28 cellular contexts compared by ENCODE assay signal in genomic region chr17:66781135-66781534, GRCh38. TPM values are rescaled to one million over a fixed set of nuclear protein-coding genes. Genes with fewer than 3 reads are reported as not detected.
"Had no signal": no experiment of that assay in that cellular context is flagged by ENCODE, and none has a peak within 500 bp of the region (broad histone marks: within the 10 kb centered on the region; RNA-seq: fewer than 3 reads in every experiment).

No MANE protein-coding gene starts in this region.

- H3K27ac Mint-ChIP-seq: activated CD8-positive, alpha-beta T cell treated with anti-CD3 and anti-CD28 coated beads, Interleukin-2, amount 10 ng/mL, durations not matched to agents 7 days and 5 days; activated naive CD8-positive, alpha-beta T cell treated with anti-CD3 and anti-CD28 coated beads for 36 hours; activated T-helper 1 cell treated with anti-CD3 and anti-CD28 coated beads, Interleukin-12 subunit alpha, Interleukin-12 subunit beta, Interleukin-2, Interleukin-4 antibody, amounts not matched to agents 30 ng/mL and 10 ng/mL and 1 ng/mL, durations not matched to agents 14 hours and 24 hours and 36 hours; effector memory CD8-positive, alpha-beta T cell; mesothelial cell of epicardium; neural progenitor cell had no signal

- DNase-seq: activated CD4-positive, alpha-beta T cell treated with anti-CD3 and anti-CD28 coated beads, Interleukin-2, amount 50 U/mL, for 1 hour; activated CD8-positive, alpha-beta T cell treated with anti-CD3 and anti-CD28 coated beads, Interleukin-2, amount 10 ng/mL, durations not matched to agents 7 days and 5 days; activated naive CD8-positive, alpha-beta T cell treated with anti-CD3 and anti-CD28 coated beads for 36 hours; effector memory CD8-positive, alpha-beta T cell; foreskin melanocyte; glutamatergic neuron; kidney glomerular epithelial cell; naive thymus-derived CD8-positive, alpha-beta T cell; stimulated activated CD4-positive, alpha-beta T cell treated with anti-CD3 and anti-CD28 coated beads, Interleukin-4, amount 100 ng/mL, for 1 hour; stimulated activated naive CD4-positive, alpha-beta T cell treated with Interleukin-2 at 50 U/mL for 16 hours; T-helper 17 cell; upper lobe of left lung had no signal

- H3K9me3 Mint-ChIP-seq: activated naive CD8-positive, alpha-beta T cell treated with anti-CD3 and anti-CD28 coated beads for 36 hours; activated T-helper 1 cell treated with anti-CD3 and anti-CD28 coated beads, Interleukin-12 subunit alpha, Interleukin-12 subunit beta, Interleukin-2, Interleukin-4 antibody, amounts not matched to agents 30 ng/mL and 10 ng/mL and 1 ng/mL, durations not matched to agents 14 hours and 24 hours and 36 hours; central memory CD8-positive, alpha-beta T cell; effector memory CD8-positive, alpha-beta T cell; mesothelial cell of epicardium; naive thymus-derived CD8-positive, alpha-beta T cell; neural progenitor cell had no signal

- H3K4me3 Mint-ChIP-seq: activated CD8-positive, alpha-beta T cell treated with anti-CD3 and anti-CD28 coated beads, Interleukin-2, amount 10 ng/mL, durations not matched to agents 7 days and 5 days; activated naive CD8-positive, alpha-beta T cell treated with anti-CD3 and anti-CD28 coated beads for 36 hours; activated T-helper 1 cell treated with anti-CD3 and anti-CD28 coated beads, Interleukin-12 subunit alpha, Interleukin-12 subunit beta, Interleukin-2, Interleukin-4 antibody, amounts not matched to agents 30 ng/mL and 10 ng/mL and 1 ng/mL, durations not matched to agents 14 hours and 24 hours and 36 hours; central memory CD8-positive, alpha-beta T cell; effector memory CD8-positive, alpha-beta T cell; mesothelial cell of epicardium; naive thymus-derived CD8-positive, alpha-beta T cell; neural progenitor cell; T-helper 17 cell had no signal

- H3K27me3 Mint-ChIP-seq: activated naive CD8-positive, alpha-beta T cell treated with anti-CD3 and anti-CD28 coated beads for 36 hours; central memory CD8-positive, alpha-beta T cell; effector memory CD8-positive, alpha-beta T cell; naive thymus-derived CD8-positive, alpha-beta T cell; T-helper 17 cell had no signal

- H3K36me3 Mint-ChIP-seq: mesothelial cell of epicardium, neural progenitor cell had no signal

- H3K4me1 Mint-ChIP-seq: activated naive CD8-positive, alpha-beta T cell treated with anti-CD3 and anti-CD28 coated beads for 36 hours; central memory CD8-positive, alpha-beta T cell had no signal

- ATAC-seq: activated CD4-positive, CD25-positive, alpha-beta regulatory T cell treated with anti-CD3 and anti-CD28 coated beads, Interleukin-2, amount 50 U/mL, for 24 hours; activated CD8-positive, alpha-beta T cell treated with anti-CD3 and anti-CD28 coated beads, Interleukin-2, amount 10 ng/mL, durations not matched to agents 7 days and 5 days; effector memory CD8-positive, alpha-beta T cell; esophagus mucosa; left lung; naive thymus-derived CD8-positive, alpha-beta T cell; T-helper 17 cell had no signal

RNA-seq across cellular contexts. Expression of gene CACNG5, which starts 53.8 kb away (rescaled TPM):
- total RNA-seq: activated CD8-positive, alpha-beta T cell treated with anti-CD3 and anti-CD28 coated beads, Interleukin-2, amount 10 ng/mL, durations not matched to agents 7 days and 5 days; activated naive CD8-positive, alpha-beta T cell treated with anti-CD3 and anti-CD28 coated beads for 36 hours; activated T-helper 1 cell treated with anti-CD3 and anti-CD28 coated beads, Interleukin-12 subunit alpha, Interleukin-12 subunit beta, Interleukin-2, Interleukin-4 antibody, amounts not matched to agents 30 ng/mL and 10 ng/mL and 1 ng/mL, durations not matched to agents 14 hours and 24 hours and 36 hours; astrocyte; dermis microvascular lymphatic vessel endothelial cell; endothelial cell of umbilical vein; esophagus mucosa; hepatocyte; left lung; lung; mesothelial cell of epicardium; naive thymus-derived CD8-positive, alpha-beta T cell; omental fat pad; posterior vena cava; renal cortical epithelial cell; T-helper 17 cell; thoracic aorta; upper lobe of left lung had no signal
